In the genomic region with DNA sequence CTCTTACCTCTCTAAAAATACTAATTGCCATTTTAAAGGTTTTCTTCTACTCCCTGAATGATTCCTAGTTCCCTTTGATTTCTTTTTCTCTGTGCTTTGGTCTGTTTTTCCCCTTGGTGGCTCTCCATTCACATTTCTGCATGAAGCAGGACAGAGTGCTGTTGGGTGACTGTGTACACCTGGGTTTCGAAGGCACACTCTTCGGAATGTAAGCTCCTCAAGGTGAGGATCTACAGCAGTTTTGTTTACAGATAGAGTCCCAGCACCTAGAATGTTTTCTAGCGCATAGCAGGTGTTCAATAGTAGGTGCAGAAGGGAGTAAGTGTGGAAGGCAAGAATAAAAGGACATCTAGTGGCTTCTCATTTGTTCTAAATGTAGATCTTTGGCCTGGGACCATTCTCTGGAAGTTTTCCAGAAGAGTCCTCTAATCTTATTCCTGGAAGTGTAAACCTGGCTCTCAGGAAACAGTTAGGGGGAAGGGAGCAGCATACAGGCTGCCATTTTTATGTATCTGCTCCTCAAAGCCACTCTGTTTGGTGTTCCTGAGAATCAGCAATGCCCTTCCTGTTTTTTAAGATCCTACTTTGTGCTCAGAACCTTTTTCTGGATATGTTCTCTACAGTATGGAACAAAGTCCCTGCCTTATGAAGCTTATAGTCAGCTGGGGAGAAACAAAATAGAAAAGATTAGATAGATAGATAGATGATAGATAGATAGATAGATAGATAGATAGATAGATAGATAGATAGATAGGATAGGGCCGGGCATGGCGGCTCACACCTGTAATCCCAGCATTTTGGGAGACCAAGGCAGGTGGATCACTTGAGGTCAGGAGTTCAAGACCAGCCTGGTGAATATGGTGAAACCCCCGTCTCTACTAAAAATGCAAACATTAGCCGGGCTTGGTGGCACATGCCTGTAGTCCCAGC, we compare ENCODE assay signal across 1 cellular context.
TF ChIP-seq lines count a peak whose summit lies in the region.

No MANE protein-coding gene starts in this region.

TF ChIP-seq in K562, 482 proteins besides CTCF, POLR2A, EP300 and RAD21:
- TF ChIP-seq BHLHE40 (IDR thresholded peaks at IDR 0.05; ENCODE audit: low read length) (no peak), SOX6 (IDR thresholded peaks at IDR 0.05) (no peak), SPI1 (IDR thresholded peaks at IDR 0.05; ENCODE audit: borderline replicate concordance, low read depth, low read length) (peak; percentile 52; the same call in 1 of the 2 replicates), MTA1 (IDR thresholded peaks at IDR 0.05; ENCODE audit: borderline replicate concordance) (peak; percentile 52; the same call in 1 of the 2 replicates), SP2 (IDR thresholded peaks at IDR 0.05; ENCODE audit: extremely low read depth, low read depth, low read length, poor library complexity, severe bottlenecking) (no peak), XRCC4 (IDR thresholded peaks at IDR 0.05; ENCODE audit: extremely low read depth, insufficient read depth, insufficient read length) (no peak), ZNF740 (CRISPR knock-in tag; IDR thresholded peaks at IDR 0.05) (no peak), ZNF740 (tag; IDR thresholded peaks at IDR 0.05) (no peak), CREB3L1 (IDR thresholded peaks at IDR 0.05; ENCODE audit: borderline replicate concordance, low read depth) (no peak), ZNF589 (CRISPR knock-in tag; IDR thresholded peaks at IDR 0.05; ENCODE audit: low read depth) (no peak), CEBPG (CRISPR knock-in tag; IDR thresholded peaks at IDR 0.05) (no peak), CEBPG (tag; conservative IDR thresholded peaks at IDR 0.05 in 1 of 2, IDR thresholded peaks at IDR 0.05 in 1 of 2) (no peak), TAF9B (IDR thresholded peaks at IDR 0.05; ENCODE audit: partially characterized antibody) (no peak), CREB5 (CRISPR knock-in tag; IDR thresholded peaks at IDR 0.05) (no peak), ZNF408 (CRISPR knock-in tag; IDR thresholded peaks at IDR 0.05; ENCODE audit: low read depth) (no peak), POU5F1 (IDR thresholded peaks at IDR 0.05; ENCODE audit: borderline replicate concordance, low read depth, low read length, partially characterized antibody) (no peak), GATA2 (CRISPR knock-in tag; IDR thresholded peaks at IDR 0.05) (peak; percentile 73; the same call in 1 of the 2 replicates), JUN (IDR thresholded peaks at IDR 0.05; ENCODE audit: borderline replicate concordance, low read depth, low read length) (no peak), JUN (CRISPR knock-in tag; IDR thresholded peaks at IDR 0.05; ENCODE audit: borderline replicate concordance) (no peak), ZNF41 (CRISPR knock-in tag; conservative IDR thresholded peaks at IDR 0.05) (no peak), NFIC (IDR thresholded peaks at IDR 0.05) (0 out of 2 replicates have a peak, but pooled peaks have one; percentile 38), HINFP (tag; conservative IDR thresholded peaks at IDR 0.05; ENCODE audit: low read depth) (no peak), MXI1 (IDR thresholded peaks at IDR 0.05; ENCODE audit: low read depth, low read length) (no peak), SLC30A9 (CRISPR knock-in tag; IDR thresholded peaks at IDR 0.05) (no peak), ZNF274 (IDR thresholded peaks at IDR 0.05; ENCODE audit: borderline replicate concordance, low read depth, low read length) (no peak), DACH1 (IDR thresholded peaks at IDR 0.05; ENCODE audit: partially characterized antibody) (peak; percentile 99), ZBED1 (IDR thresholded peaks at IDR 0.05) (no peak), MXD1 (CRISPR knock-in tag; IDR thresholded peaks at IDR 0.05; ENCODE audit: borderline replicate concordance, poor library complexity, severe bottlenecking) (no peak), ZNF175 (CRISPR knock-in tag; IDR thresholded peaks at IDR 0.05; ENCODE audit: low read depth) (no peak)
- TF ChIP-seq, protein P1, sequence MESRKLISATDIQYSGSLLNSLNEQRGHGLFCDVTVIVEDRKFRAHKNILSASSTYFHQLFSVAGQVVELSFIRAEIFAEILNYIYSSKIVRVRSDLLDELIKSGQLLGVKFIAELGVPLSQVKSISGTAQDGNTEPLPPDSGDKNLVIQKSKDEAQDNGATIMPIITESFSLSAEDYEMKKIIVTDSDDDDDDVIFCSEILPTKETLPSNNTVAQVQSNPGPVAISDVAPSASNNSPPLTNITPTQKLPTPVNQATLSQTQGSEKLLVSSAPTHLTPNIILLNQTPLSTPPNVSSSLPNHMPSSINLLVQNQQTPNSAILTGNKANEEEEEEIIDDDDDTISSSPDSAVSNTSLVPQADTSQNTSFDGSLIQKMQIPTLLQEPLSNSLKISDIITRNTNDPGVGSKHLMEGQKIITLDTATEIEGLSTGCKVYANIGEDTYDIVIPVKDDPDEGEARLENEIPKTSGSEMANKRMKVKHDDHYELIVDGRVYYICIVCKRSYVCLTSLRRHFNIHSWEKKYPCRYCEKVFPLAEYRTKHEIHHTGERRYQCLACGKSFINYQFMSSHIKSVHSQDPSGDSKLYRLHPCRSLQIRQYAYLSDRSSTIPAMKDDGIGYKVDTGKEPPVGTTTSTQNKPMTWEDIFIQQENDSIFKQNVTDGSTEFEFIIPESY (CRISPR knock-in tag; IDR thresholded peaks at IDR 0.05) = no peak
- TF ChIP-seq, protein P2, sequence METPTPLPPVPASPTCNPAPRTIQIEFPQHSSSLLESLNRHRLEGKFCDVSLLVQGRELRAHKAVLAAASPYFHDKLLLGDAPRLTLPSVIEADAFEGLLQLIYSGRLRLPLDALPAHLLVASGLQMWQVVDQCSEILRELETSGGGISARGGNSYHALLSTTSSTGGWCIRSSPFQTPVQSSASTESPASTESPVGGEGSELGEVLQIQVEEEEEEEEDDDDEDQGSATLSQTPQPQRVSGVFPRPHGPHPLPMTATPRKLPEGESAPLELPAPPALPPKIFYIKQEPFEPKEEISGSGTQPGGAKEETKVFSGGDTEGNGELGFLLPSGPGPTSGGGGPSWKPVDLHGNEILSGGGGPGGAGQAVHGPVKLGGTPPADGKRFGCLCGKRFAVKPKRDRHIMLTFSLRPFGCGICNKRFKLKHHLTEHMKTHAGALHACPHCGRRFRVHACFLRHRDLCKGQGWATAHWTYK (CRISPR knock-in tag; IDR thresholded peaks at IDR 0.05) = no peak
- TF ChIP-seq, protein P3, sequence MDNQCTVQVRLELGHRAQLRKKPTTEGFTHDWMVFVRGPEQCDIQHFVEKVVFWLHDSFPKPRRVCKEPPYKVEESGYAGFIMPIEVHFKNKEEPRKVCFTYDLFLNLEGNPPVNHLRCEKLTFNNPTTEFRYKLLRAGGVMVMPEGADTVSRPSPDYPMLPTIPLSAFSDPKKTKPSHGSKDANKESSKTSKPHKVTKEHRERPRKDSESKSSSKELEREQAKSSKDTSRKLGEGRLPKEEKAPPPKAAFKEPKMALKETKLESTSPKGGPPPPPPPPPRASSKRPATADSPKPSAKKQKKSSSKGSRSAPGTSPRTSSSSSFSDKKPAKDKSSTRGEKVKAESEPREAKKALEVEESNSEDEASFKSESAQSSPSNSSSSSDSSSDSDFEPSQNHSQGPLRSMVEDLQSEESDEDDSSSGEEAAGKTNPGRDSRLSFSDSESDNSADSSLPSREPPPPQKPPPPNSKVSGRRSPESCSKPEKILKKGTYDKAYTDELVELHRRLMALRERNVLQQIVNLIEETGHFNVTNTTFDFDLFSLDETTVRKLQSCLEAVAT (IDR thresholded peaks at IDR 0.05) = no peak
